9 cellular contexts compared by ENCODE assay signal in genomic region chr6:165850434-165851019, GRCh38.
A peak's percentile ranks its signal among the peaks of the same experiment; 100 is the strongest.
DNase-seq lines count a peak whose midpoint lies in the region; ATAC-seq, FAIRE-seq and TF ChIP-seq lines count a peak whose summit lies in the region.
"Had no signal": no experiment of that assay in that cellular context is flagged by ENCODE, and none has a peak within 500 bp of the region (broad histone marks: within the 10 kb centered on the region; RNA-seq: fewer than 3 reads in every experiment).

No MANE protein-coding gene starts in this region.

- H3F3A ChIP-seq in DOHH2 (ENCODE audit: control insufficient read depth, insufficient read depth): no peaks in the 10 kb centered on the region

- no peaks in the 10 kb centered on the region for H3K4me1 ChIP-seq in DOHH2 (ENCODE audit: control insufficient read depth, low read length)
- H3K4me1 ChIP-seq in left ventricle myocardium inferior: peaks cover 37% of the 10 kb centered on the region

- H3K9me3 ChIP-seq in DOHH2 (ENCODE audit: control insufficient read depth, insufficient read depth, low read length) (no peaks in the 10 kb centered on the region), left ventricle myocardium inferior (replicated peaks) (no peaks in the 10 kb centered on the region)

- no peak overlapping the region for H3K4me2 ChIP-seq in DOHH2 (ENCODE audit: low read length)

- H3K4me3 ChIP-seq in DOHH2 (ENCODE audit: low read length) (no peak overlapping the region), left ventricle myocardium inferior (peak overlapping the region; percentile 49)

- TF ChIP-seq CTCF in DOHH2 (IDR thresholded peaks at IDR 0.05; ENCODE audit: low read depth, low read length, poor library complexity, severe bottlenecking): peak; percentile 92
- TF ChIP-seq CTCF in left ventricle myocardium inferior (IDR thresholded peaks at IDR 0.05; ENCODE audit: borderline replicate concordance): peak; percentile 100

- H4K20me1 ChIP-seq in DOHH2 (ENCODE audit: control insufficient read depth, insufficient read depth, low read depth, low read length): no peaks in the 10 kb centered on the region

- intact Hi-C loops in left ventricle myocardium inferior (cut with micrococcal nuclease): loop anchor here (2.0 kb wide), 1 partner anchor 122 kb away; no protein-coding TSS in a partner anchor

- H3K27ac ChIP-seq in DOHH2 (ENCODE audit: low read depth, low read length) (no peak overlapping the region), left ventricle myocardium inferior (replicated peaks) (no peak overlapping the region)
- H3K27ac ChIP-seq: epithelial cell of prostate had no signal

- peak; percentile 87 for ATAC-seq in GM21381 (IDR thresholded peaks at IDR 0.05; ENCODE audit: unreplicated experiment)

- no peaks in the 10 kb centered on the region for H3K79me2 ChIP-seq in DOHH2 (ENCODE audit: control insufficient read depth, low read length)

- H3K27me3 ChIP-seq in DOHH2 (ENCODE audit: control insufficient read depth, low read length): peaks cover 11% of the 10 kb centered on the region
- peaks cover 44% of the 10 kb centered on the region for H3K27me3 ChIP-seq in left ventricle myocardium inferior (ENCODE audit: low read depth)

- FAIRE-seq in HTR-8/SVneo (lab: Jason Lieb, UNC): no peak

- H3K36me3 ChIP-seq in DOHH2 (ENCODE audit: control insufficient read depth, low read length) (no peaks in the 10 kb centered on the region), left ventricle myocardium inferior (no peaks in the 10 kb centered on the region)

- DNase-seq in HTR-8/SVneo (ENCODE audit: insufficient read length, low spot score) (peak; percentile 38), SK-N-DZ (ENCODE audit: low spot score) (peak; percentile 55), left ventricle myocardium inferior (peak; percentile 79), retina (peak; percentile 83), NCI-H187 treated with DMSO at 0.1 percent for 48 hours (lab: John Stamatoyannopoulos, UW) (no peak)
- DNase-seq in activated naive CD8-positive, alpha-beta T cell treated with anti-CD3 and anti-CD28 coated beads, Interleukin-2, amount 50 U/mL, for 16 hours (ENCODE audit: low read depth, low spot score): peak; percentile 11

- no peaks in the 10 kb centered on the region for H3K9me2 ChIP-seq in DOHH2 (replicated peaks; ENCODE audit: control insufficient read depth, low read length)
